ENCODE assay signal across 21 cellular contexts in the genomic region with DNA sequence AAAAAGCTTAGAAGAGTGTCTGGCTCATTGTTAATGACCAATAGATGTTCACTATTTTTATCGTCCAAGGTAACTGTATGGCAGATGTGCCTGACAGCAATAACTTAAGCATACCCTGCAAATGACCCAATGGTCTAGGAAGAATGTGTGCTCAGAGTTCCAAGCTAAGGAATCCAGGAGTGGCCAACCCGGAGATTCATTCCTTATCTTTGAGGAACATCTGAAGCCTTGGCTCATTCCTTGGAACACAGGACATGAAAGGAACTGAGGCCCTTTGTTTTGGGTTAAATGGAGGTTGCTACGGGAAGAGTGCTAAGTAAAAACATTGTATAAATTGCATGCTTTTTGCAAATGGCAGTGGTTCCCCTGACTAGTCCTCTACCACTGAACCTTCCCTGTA.
"Had no signal": no experiment of that assay in that cellular context is flagged by ENCODE, and none has a peak within 500 bp of the region (broad histone marks: within the 10 kb centered on the region; RNA-seq: fewer than 3 reads in every experiment).

No MANE protein-coding gene starts in this region.

- H3K9ac ChIP-seq: KMS-11 had no signal

- H3K4me1 ChIP-seq: SJSA1 had no signal

- H3K36me3 ChIP-seq: SJSA1 had no signal

- DNase-seq: IMR-90, Kasumi-1, MM.1S, NCI-H1092 treated with DMSO at 0.1 percent for 48 hours, NCI-H1436, NCI-H187, NCI-H2029, NCI-H2081 treated with DMSO at 0.1 percent for 48 hours, NCI-H2171, NCI-H226, NCI-H446, NCI-H510A, NCI-H524 treated with DMSO at 0.1 percent for 48 hours, NCI-H69, NCI-H774, Right ventricle myocardium superior, RPMI8226, SIG-M5 had no signal

- H3K27me3 ChIP-seq: SJSA1 had no signal

- H3K9me3 ChIP-seq: SJSA1 had no signal

- H3K27ac ChIP-seq: KMS-11, SJSA1, SK-N-MC had no signal

- H3K4me2 ChIP-seq: KMS-11 had no signal

- H3K4me3 ChIP-seq: SJSA1, SK-N-MC had no signal
